In genomic region chr7:16816820-16817219, GRCh38 we compare ENCODE assay signal across 14 cellular contexts. TPM values are rescaled to one million over a fixed set of nuclear protein-coding genes. Genes with fewer than 3 reads are reported as not detected.
A peak's percentile ranks its signal among the peaks of the same experiment; 100 is the strongest.
DNase-seq lines count a peak whose midpoint lies in the region; ATAC-seq and TF ChIP-seq lines count a peak whose summit lies in the region.
"Had no signal": no experiment of that assay in that cellular context is flagged by ENCODE, and none has a peak within 500 bp of the region (broad histone marks: within the 10 kb centered on the region; RNA-seq: fewer than 3 reads in every experiment).

No MANE protein-coding gene starts in this region.

- no peak overlapping the region for H3K4me3 Mint-ChIP-seq in activated CD4-positive, alpha-beta T cell treated with anti-CD3 and anti-CD28 coated beads for 36 hours
- no peak overlapping the region for H3K4me3 Mint-ChIP-seq in activated naive CD8-positive, alpha-beta T cell treated with anti-CD3 and anti-CD28 coated beads for 36 hours
- H3K4me3 Mint-ChIP-seq: mesothelial cell of epicardium had no signal

- H3K9ac ChIP-seq in BLaER1, result no peak overlapping the region

- DNase-seq in MV-4-11 (lab: John Stamatoyannopoulos, UW) (peak; percentile 93), mucosa of descending colon (peak in 1 of 3 donors; percentile 35), A172 (ENCODE audit: low spot score) (no peak), NCI-H1092 treated with DMSO at 0.1 percent for 48 hours (lab: John Stamatoyannopoulos, UW) (no peak)
- no peak for DNase-seq in activated CD4-positive, alpha-beta T cell treated with anti-CD3 and anti-CD28 coated beads for 36 hours
- no peak for DNase-seq in activated naive CD8-positive, alpha-beta T cell treated with anti-CD3 and anti-CD28 coated beads for 36 hours
- DNase-seq: DMS79, NCI-H1105 treated with DMSO at 0.1 percent for 48 hours, ovary, RPMI8226, T-helper 9 cell had no signal

- peaks cover 2% of the 10 kb centered on the region for H3K27me3 Mint-ChIP-seq in activated CD4-positive, alpha-beta T cell treated with anti-CD3 and anti-CD28 coated beads for 36 hours
- peaks cover 13% of the 10 kb centered on the region for H3K27me3 Mint-ChIP-seq in activated naive CD8-positive, alpha-beta T cell treated with anti-CD3 and anti-CD28 coated beads for 36 hours

- H3K27ac Mint-ChIP-seq in activated CD4-positive, alpha-beta T cell treated with anti-CD3 and anti-CD28 coated beads for 36 hours, result no peak overlapping the region
- no peak overlapping the region for H3K27ac Mint-ChIP-seq in activated naive CD8-positive, alpha-beta T cell treated with anti-CD3 and anti-CD28 coated beads for 36 hours
- H3K27ac Mint-ChIP-seq: mesothelial cell of epicardium had no signal

- H3K4me1 Mint-ChIP-seq in activated CD4-positive, alpha-beta T cell treated with anti-CD3 and anti-CD28 coated beads for 36 hours, result no peaks in the 10 kb centered on the region
- H3K4me1 Mint-ChIP-seq in activated naive CD8-positive, alpha-beta T cell treated with anti-CD3 and anti-CD28 coated beads for 36 hours, result no peaks in the 10 kb centered on the region
- H3K4me1 Mint-ChIP-seq: mesothelial cell of epicardium had no signal

- H3K27ac ChIP-seq in BLaER1 (no peak overlapping the region), VCaP (peak overlapping the region; percentile 87)
- H3K27ac ChIP-seq: ovary had no signal

- peak; percentile 43 for ATAC-seq in mucosa of descending colon
- ATAC-seq in activated CD4-positive, alpha-beta T cell treated with anti-CD3 and anti-CD28 coated beads for 36 hours, result no peak

- CTCF ChIA-PET in activated CD4-positive, alpha-beta T cell treated with anti-CD3 and anti-CD28 coated beads for 36 hours (lab: Charles Lee), result interaction anchor here (2.6 kb wide), 1 partner anchor 16 kb away, joined by 7 read pairs; no protein-coding TSS in a partner anchor

- H4K20me1 ChIP-seq in BLaER1, result no peaks in the 10 kb centered on the region

- 0 out of 2 replicates have a peak, but pooled peaks cover 6% of the 10 kb centered on the region for H3K4me1 ChIP-seq in BLaER1
- peaks cover 37% of the 10 kb centered on the region for H3K4me1 ChIP-seq in mucosa of descending colon (ENCODE audit: low read depth)

- no peaks in the 10 kb centered on the region for H3K27me3 ChIP-seq in BLaER1
- H3K27me3 ChIP-seq: ovary had no signal

- no peak overlapping the region for H3K4me3 ChIP-seq in BLaER1
- no peak overlapping the region for H3K4me3 ChIP-seq in mucosa of descending colon
- H3K4me3 ChIP-seq: ovary had no signal

- TF ChIP-seq CTCF in VCaP (conservative IDR thresholded peaks at IDR 0.05) (no peak), mucosa of descending colon (IDR thresholded peaks at IDR 0.05) (no peak)

- no peaks in the 10 kb centered on the region for H3K9me3 ChIP-seq in BLaER1
- H3K9me3 ChIP-seq in mucosa of descending colon, result no peaks in the 10 kb centered on the region
- H3K9me3 ChIP-seq: ovary had no signal

- intact Hi-C loops in mucosa of descending colon (cut with DNase I, micrococcal nuclease), result no loop called here
- intact Hi-C loops in activated CD4-positive, alpha-beta T cell treated with anti-CD3 and anti-CD28 coated beads for 36 hours (cut with DNase I, micrococcal nuclease), result no loop called here

- POLR2A ChIA-PET in activated CD4-positive, alpha-beta T cell treated with anti-CD3 and anti-CD28 coated beads for 36 hours (lab: Charles Lee), result no interaction called here

- no peaks in the 10 kb centered on the region for H3K9me3 Mint-ChIP-seq in activated CD4-positive, alpha-beta T cell treated with anti-CD3 and anti-CD28 coated beads for 36 hours (ENCODE audit: low read depth)
- H3K9me3 Mint-ChIP-seq in activated naive CD8-positive, alpha-beta T cell treated with anti-CD3 and anti-CD28 coated beads for 36 hours, result no peaks in the 10 kb centered on the region

- no peaks in the 10 kb centered on the region for H3K36me3 Mint-ChIP-seq in activated CD4-positive, alpha-beta T cell treated with anti-CD3 and anti-CD28 coated beads for 36 hours (ENCODE audit: low read depth)
- H3K36me3 Mint-ChIP-seq in activated naive CD8-positive, alpha-beta T cell treated with anti-CD3 and anti-CD28 coated beads for 36 hours, result no peaks in the 10 kb centered on the region
- H3K36me3 Mint-ChIP-seq: mesothelial cell of epicardium had no signal

- H3K36me3 ChIP-seq in BLaER1 (no peaks in the 10 kb centered on the region), mucosa of descending colon (ENCODE audit: low read depth) (no peaks in the 10 kb centered on the region)
- H3K36me3 ChIP-seq: ovary had no signal

- peak overlapping the region; percentile 26; the same call in 1 of the 2 replicates for H3K4me2 ChIP-seq in BLaER1

RNA-seq across cellular contexts. Expression of gene AGR2, which starts 12.0 kb away (rescaled TPM):
- total RNA-seq in mucosa of descending colon, result 100 to 1,000 TPM; 191 to 861 (median 775) TPM
- not detected for total RNA-seq in activated CD4-positive, alpha-beta T cell treated with anti-CD3 and anti-CD28 coated beads for 36 hours
- total RNA-seq in A172 (2014; rRNA removed; shearing (Covaris generic)), result not detected in 2 replicates
- not detected for total RNA-seq in activated naive CD8-positive, alpha-beta T cell treated with anti-CD3 and anti-CD28 coated beads for 36 hours

Comparison
In these comparisons a context has a peak if more than half of its experiments do, and no peak if none do; other contexts are left out.
1. RNA of gene AGR2, which starts 12.0 kb away (total RNA-seq): 191 to 861 TPM in mucosa of descending colon; not detected in activated CD4-positive, alpha-beta T cell treated with anti-CD3 and anti-CD28 coated beads for 36 hours, not detected in A172 and not detected in activated naive CD8-positive, alpha-beta T cell treated with anti-CD3 and anti-CD28 coated beads for 36 hours; every median in the first group is over 100 times any median in the second.